ENCODE assay signal across 17 cellular contexts in genomic region chr3:193911784-193912183, GRCh38.
DNase-seq lines count a peak whose midpoint lies in the region; ATAC-seq and TF ChIP-seq lines count a peak whose summit lies in the region.
"Had no signal": no experiment of that assay in that cellular context is flagged by ENCODE, and none has a peak within 500 bp of the region (broad histone marks: within the 10 kb centered on the region; RNA-seq: fewer than 3 reads in every experiment).

No MANE protein-coding gene starts in this region.

- peaks cover 9% of the 10 kb centered on the region for H3K9me3 Mint-ChIP-seq in activated CD4-positive, alpha-beta T cell treated with anti-CD3 and anti-CD28 coated beads for 36 hours (ENCODE audit: low read depth)
- peaks cover 6% of the 10 kb centered on the region for H3K9me3 Mint-ChIP-seq in activated naive CD8-positive, alpha-beta T cell treated with anti-CD3 and anti-CD28 coated beads, Interleukin-2, amount 50 U/mL, for 24 hours

- peak overlapping the region; percentile 12 for H3K27ac ChIP-seq in neutrophil
- H3K27ac ChIP-seq: 22Rv1 had no signal

- H3K4me2 ChIP-seq in Loucy (ENCODE audit: low read depth, low read length, poor library complexity, severe bottlenecking) = peak overlapping the region; percentile 68

- H3K4me3 Mint-ChIP-seq in activated CD4-positive, alpha-beta T cell treated with anti-CD3 and anti-CD28 coated beads for 36 hours = peak overlapping the region; percentile 26
- H3K4me3 Mint-ChIP-seq in activated naive CD8-positive, alpha-beta T cell treated with anti-CD3 and anti-CD28 coated beads, Interleukin-2, amount 50 U/mL, for 24 hours = no peak overlapping the region
- H3K4me3 Mint-ChIP-seq: B cell had no signal

- no peaks in the 10 kb centered on the region for H3K27me3 Mint-ChIP-seq in activated CD4-positive, alpha-beta T cell treated with anti-CD3 and anti-CD28 coated beads for 36 hours
- peaks cover 2% of the 10 kb centered on the region for H3K27me3 Mint-ChIP-seq in activated naive CD8-positive, alpha-beta T cell treated with anti-CD3 and anti-CD28 coated beads, Interleukin-2, amount 50 U/mL, for 24 hours
- H3K27me3 Mint-ChIP-seq: B cell had no signal

- H3K36me3 Mint-ChIP-seq in activated CD4-positive, alpha-beta T cell treated with anti-CD3 and anti-CD28 coated beads for 36 hours (ENCODE audit: low read depth) = peaks cover 2% of the 10 kb centered on the region
- no peaks in the 10 kb centered on the region for H3K36me3 Mint-ChIP-seq in activated naive CD8-positive, alpha-beta T cell treated with anti-CD3 and anti-CD28 coated beads, Interleukin-2, amount 50 U/mL, for 24 hours (ENCODE audit: low read depth)

- ATAC-seq in activated CD4-positive, alpha-beta T cell treated with anti-CD3 and anti-CD28 coated beads for 36 hours = peak; percentile 30
- peak; percentile 42 for ATAC-seq in activated naive CD8-positive, alpha-beta T cell treated with anti-CD3 and anti-CD28 coated beads, Interleukin-2, amount 50 U/mL, for 24 hours

- POLR2A ChIA-PET in activated CD4-positive, alpha-beta T cell treated with anti-CD3 and anti-CD28 coated beads for 36 hours (lab: Charles Lee) = no interaction called here

- H3K36me3 ChIP-seq in Loucy (ENCODE audit: insufficient read depth, low read length) (no peaks in the 10 kb centered on the region), neutrophil (no peaks in the 10 kb centered on the region)
- H3K36me3 ChIP-seq: esophagus squamous epithelium had no signal

- H3F3A ChIP-seq in Loucy (ENCODE audit: low read depth) = peaks cover 14% of the 10 kb centered on the region

- DNase-seq in activated CD4-positive, alpha-beta T cell treated with anti-CD3 and anti-CD28 coated beads for 36 hours = no peak
- no peak for DNase-seq in activated CD4-positive, alpha-beta T cell treated with anti-CD3 and anti-CD28 coated beads, Interleukin-2, amount 50 U/mL, for 1 hour
- no peak for DNase-seq in activated naive CD8-positive, alpha-beta T cell treated with anti-CD3 and anti-CD28 coated beads, Interleukin-2, amount 50 U/mL, for 24 hours
- DNase-seq in NK-92 (lab: John Stamatoyannopoulos, UW; ENCODE audit: unreplicated experiment) (no peak), iPS-NIHi7 (ENCODE audit: extremely low spot score) (no peak), anterior cingulate cortex (lab: John Stamatoyannopoulos, UW) (no peak)
- DNase-seq: activated T-cell treated with anti-CD3 and anti-CD28 coated beads, Interleukin-2, amount 50 U/mL, for 1 hour; DMS 273 treated with DMSO at 0.1 percent for 48 hours; effector CD4-positive, alpha-beta T cell; esophagus squamous epithelium; NCI-H1048; NCI-H510A treated with DMSO at 0.1 percent for 48 hours; SIG-M5 had no signal

- intact Hi-C loops in activated CD4-positive, alpha-beta T cell treated with anti-CD3 and anti-CD28 coated beads for 36 hours (cut with DNase I, micrococcal nuclease) = no loop called here

- H3K27me3 ChIP-seq in Loucy (ENCODE audit: insufficient read depth, low read length, poor library complexity, severe bottlenecking) (no peaks in the 10 kb centered on the region), neutrophil (no peaks in the 10 kb centered on the region)
- H3K27me3 ChIP-seq: esophagus squamous epithelium had no signal

- no peak for TF ChIP-seq CTCF in Loucy (conservative IDR thresholded peaks at IDR 0.05; ENCODE audit: low read length)
- no peak for TF ChIP-seq CTCF in neutrophil (IDR thresholded peaks at IDR 0.05)

- peaks cover 34% of the 10 kb centered on the region for H3K4me1 Mint-ChIP-seq in activated CD4-positive, alpha-beta T cell treated with anti-CD3 and anti-CD28 coated beads for 36 hours
- H3K4me1 Mint-ChIP-seq in activated naive CD8-positive, alpha-beta T cell treated with anti-CD3 and anti-CD28 coated beads, Interleukin-2, amount 50 U/mL, for 24 hours = peaks cover 25% of the 10 kb centered on the region
- H3K4me1 Mint-ChIP-seq: B cell had no signal

- H3K4me3 ChIP-seq in Loucy (ENCODE audit: low read length, poor library complexity, severe bottlenecking) = no peak overlapping the region
- H3K4me3 ChIP-seq in neutrophil (ENCODE audit: low read depth in 1 of 2, low read length in 1 of 2) = no peak overlapping the region
- H3K4me3 ChIP-seq: esophagus squamous epithelium had no signal

- H4K20me1 ChIP-seq in Loucy (ENCODE audit: insufficient read depth, low read length, poor library complexity, severe bottlenecking) = no peaks in the 10 kb centered on the region

- H3K9me3 ChIP-seq in Loucy (ENCODE audit: insufficient read depth, low read depth, low read length) (no peaks in the 10 kb centered on the region), neutrophil (no peaks in the 10 kb centered on the region)

- peak overlapping the region; percentile 89 for H3K27ac Mint-ChIP-seq in activated CD4-positive, alpha-beta T cell treated with anti-CD3 and anti-CD28 coated beads for 36 hours
- H3K27ac Mint-ChIP-seq in activated naive CD8-positive, alpha-beta T cell treated with anti-CD3 and anti-CD28 coated beads, Interleukin-2, amount 50 U/mL, for 24 hours = peak overlapping the region; percentile 74
- H3K27ac Mint-ChIP-seq: B cell had no signal

- CTCF ChIA-PET in activated CD4-positive, alpha-beta T cell treated with anti-CD3 and anti-CD28 coated beads for 36 hours (lab: Charles Lee) = interaction anchor here (1.0 to 1.1 kb wide), 2 partner anchors 34 to 130 kb away, joined by 3 read pairs; no protein-coding TSS in a partner anchor

- H3K9ac ChIP-seq in Loucy (ENCODE audit: low read depth, low read length, poor library complexity, severe bottlenecking) = peak overlapping the region; percentile 63

- 0 out of 2 replicates have a peak overlapping the region, but pooled peaks have one; percentile 25 for H2AFZ ChIP-seq in Loucy (ENCODE audit: low read length)

- H3K9me2 ChIP-seq in Loucy (replicated peaks; ENCODE audit: low read depth, low read length) = no peaks in the 10 kb centered on the region

- H3K4me1 ChIP-seq in Loucy (ENCODE audit: insufficient read depth, low read length, poor library complexity, severe bottlenecking) (peaks cover 61% of the 10 kb centered on the region), neutrophil (ENCODE audit: control insufficient read depth in 1 of 2, insufficient read depth in 1 of 2, low read depth in 1 of 2, low read length in 1 of 2) (peaks cover 0 to 13% of the 10 kb centered on the region in 2 experiments)

- H3K79me2 ChIP-seq in Loucy (ENCODE audit: insufficient read depth, low read length) = no peaks in the 10 kb centered on the region
